In the genomic region with DNA sequence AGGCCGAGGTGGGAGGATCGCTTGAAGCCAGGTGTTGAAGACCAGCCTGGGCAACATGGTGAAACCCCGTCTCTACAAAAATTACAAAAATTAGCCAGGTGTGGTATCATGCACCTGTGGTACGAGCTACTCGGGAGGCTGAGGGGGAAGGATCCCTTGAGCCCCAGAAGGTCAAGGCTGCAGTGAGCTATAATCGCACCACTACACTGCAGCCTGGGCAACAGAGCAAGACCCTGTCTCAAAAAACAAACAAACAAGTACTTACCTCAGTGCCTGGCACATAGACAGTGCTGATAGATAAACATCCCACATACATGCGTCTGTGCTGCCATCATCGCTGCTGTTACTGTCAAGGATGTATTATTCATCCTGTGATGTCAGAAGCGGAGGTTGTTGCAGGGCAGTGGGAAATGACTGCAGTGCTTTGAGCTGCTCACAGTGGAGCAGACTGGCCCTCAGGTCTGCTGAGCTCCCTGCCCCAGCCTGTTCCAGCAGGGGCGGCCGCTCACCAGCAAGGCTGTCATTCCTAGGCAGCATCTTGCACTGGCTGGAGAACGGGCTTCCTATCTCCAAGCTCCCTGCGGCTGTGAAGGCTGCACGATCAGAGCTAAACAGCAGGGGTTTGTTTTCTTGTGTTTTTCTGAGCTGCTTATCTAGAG, we compare ENCODE assay signal across 10 cellular contexts. TPM values are rescaled to one million over a fixed set of nuclear protein-coding genes. Genes with fewer than 3 reads are reported as not detected.
DNase-seq lines count a peak whose midpoint lies in the region; ATAC-seq and TF ChIP-seq lines count a peak whose summit lies in the region.
"Had no signal": no experiment of that assay in that cellular context is flagged by ENCODE, and none has a peak within 500 bp of the region (broad histone marks: within the 10 kb centered on the region; RNA-seq: fewer than 3 reads in every experiment).

No MANE protein-coding gene starts in this region.

- no peaks in the 10 kb centered on the region for H3K27me3 ChIP-seq in right cardiac atrium (ENCODE audit: control insufficient read depth, insufficient read depth)

- H3K27ac ChIP-seq in right cardiac atrium (ENCODE audit: low read length), result no peak overlapping the region

- no peaks in the 10 kb centered on the region for H3K9me3 Mint-ChIP-seq in activated CD4-positive, alpha-beta T cell treated with anti-CD3 and anti-CD28 coated beads for 36 hours (ENCODE audit: low read depth)
- H3K9me3 Mint-ChIP-seq in WTC11, result no peaks in the 10 kb centered on the region
- H3K9me3 Mint-ChIP-seq in stimulated activated naive CD8-positive, alpha-beta T cell treated with anti-CD3 and anti-CD28 coated beads, Interleukin-15, Interleukin-2, amounts not matched to agents 100 ng/mL and 50 ng/mL, for 24 hours, result no peaks in the 10 kb centered on the region

- TF ChIP-seq CTCF in WTC11 (IDR thresholded peaks at IDR 0.05), result no peak

- intact Hi-C loops in activated CD4-positive, alpha-beta T cell treated with anti-CD3 and anti-CD28 coated beads for 36 hours (cut with DNase I, micrococcal nuclease), result no loop called here
- intact Hi-C loops in right cardiac atrium (cut with DNase I), result no loop called here

- POLR2A ChIA-PET in activated CD4-positive, alpha-beta T cell treated with anti-CD3 and anti-CD28 coated beads for 36 hours (lab: Charles Lee), result interaction anchor here (0.6 to 0.8 kb wide), 3 partner anchors 8 to 80 kb away, joined by 3 to 7 read pairs (median 3); no protein-coding TSS in a partner anchor
- POLR2A ChIA-PET in WTC11 (lab: Charles Lee), result no interaction called here

- no peak overlapping the region for H3K4me3 ChIP-seq in right cardiac atrium (ENCODE audit: low read length)

- no peaks in the 10 kb centered on the region for H3K27me3 Mint-ChIP-seq in activated CD4-positive, alpha-beta T cell treated with anti-CD3 and anti-CD28 coated beads for 36 hours
- H3K27me3 Mint-ChIP-seq in WTC11 (ENCODE audit: low read depth), result peaks cover 49% of the 10 kb centered on the region
- H3K27me3 Mint-ChIP-seq in stimulated activated naive CD8-positive, alpha-beta T cell treated with anti-CD3 and anti-CD28 coated beads, Interleukin-15, Interleukin-2, amounts not matched to agents 100 ng/mL and 50 ng/mL, for 24 hours, result no peaks in the 10 kb centered on the region
- H3K27me3 Mint-ChIP-seq: B cell had no signal

- no peaks in the 10 kb centered on the region for H3K9me3 ChIP-seq in right cardiac atrium (ENCODE audit: control insufficient read depth, low read length)

- 67% methylated on average over 14 of the region's 14 CpGs for WGBS in right cardiac atrium

- ATAC-seq in activated CD4-positive, alpha-beta T cell treated with anti-CD3 and anti-CD28 coated beads for 36 hours, result peak; percentile 97
- peak; percentile 64 for ATAC-seq in WTC11
- ATAC-seq in right cardiac atrium, result peak; percentile 35 to 69
- ATAC-seq in HG03457 (IDR thresholded peaks at IDR 0.05; ENCODE audit: unreplicated experiment), result no peak

- no peaks in the 10 kb centered on the region for H3K36me3 Mint-ChIP-seq in activated CD4-positive, alpha-beta T cell treated with anti-CD3 and anti-CD28 coated beads for 36 hours (ENCODE audit: low read depth)
- H3K36me3 Mint-ChIP-seq in WTC11, result no peaks in the 10 kb centered on the region
- H3K36me3 Mint-ChIP-seq in stimulated activated naive CD8-positive, alpha-beta T cell treated with anti-CD3 and anti-CD28 coated beads, Interleukin-15, Interleukin-2, amounts not matched to agents 100 ng/mL and 50 ng/mL, for 24 hours (ENCODE audit: low read depth), result peaks cover 4% of the 10 kb centered on the region

- peak overlapping the region; percentile 64 for H3K27ac Mint-ChIP-seq in activated CD4-positive, alpha-beta T cell treated with anti-CD3 and anti-CD28 coated beads for 36 hours
- H3K27ac Mint-ChIP-seq in WTC11, result no peak overlapping the region
- H3K27ac Mint-ChIP-seq in stimulated activated naive CD8-positive, alpha-beta T cell treated with anti-CD3 and anti-CD28 coated beads, Interleukin-15, Interleukin-2, amounts not matched to agents 100 ng/mL and 50 ng/mL, for 24 hours, result peak overlapping the region; percentile 31
- H3K27ac Mint-ChIP-seq: B cell had no signal

- H3K4me1 ChIP-seq in right cardiac atrium (ENCODE audit: control insufficient read depth, insufficient read depth, low read length), result peaks cover 18% of the 10 kb centered on the region

- peak; percentile 58 for DNase-seq in activated CD4-positive, alpha-beta T cell treated with anti-CD3 and anti-CD28 coated beads for 36 hours
- no peak for DNase-seq in activated CD4-positive, alpha-beta T cell treated with anti-CD3 and anti-CD28 coated beads, Interleukin-2, amount 50 U/mL, for 4 hours
- DNase-seq in WTC11 (ENCODE audit: low spot score), result peak; percentile 35
- peak in 2 of 3 donors; percentile 24 to 55 for DNase-seq in right cardiac atrium
- DNase-seq in DMS79 (lab: John Stamatoyannopoulos, UW), result no peak
- DNase-seq in NCI-H1417 treated with DMSO at 0.1 percent for 48 hours (lab: John Stamatoyannopoulos, UW), result no peak
- DNase-seq: NCI-H1436 had no signal

- no peak overlapping the region for H3K4me3 Mint-ChIP-seq in activated CD4-positive, alpha-beta T cell treated with anti-CD3 and anti-CD28 coated beads for 36 hours
- H3K4me3 Mint-ChIP-seq in WTC11, result no peak overlapping the region
- H3K4me3 Mint-ChIP-seq in stimulated activated naive CD8-positive, alpha-beta T cell treated with anti-CD3 and anti-CD28 coated beads, Interleukin-15, Interleukin-2, amounts not matched to agents 100 ng/mL and 50 ng/mL, for 24 hours, result no peak overlapping the region
- H3K4me3 Mint-ChIP-seq: B cell had no signal

- peaks cover 37% of the 10 kb centered on the region for H3K4me1 Mint-ChIP-seq in activated CD4-positive, alpha-beta T cell treated with anti-CD3 and anti-CD28 coated beads for 36 hours
- H3K4me1 Mint-ChIP-seq in WTC11, result peaks cover 23% of the 10 kb centered on the region
- peaks cover 51% of the 10 kb centered on the region for H3K4me1 Mint-ChIP-seq in stimulated activated naive CD8-positive, alpha-beta T cell treated with anti-CD3 and anti-CD28 coated beads, Interleukin-15, Interleukin-2, amounts not matched to agents 100 ng/mL and 50 ng/mL, for 24 hours (ENCODE audit: low read depth)

- CTCF ChIA-PET in activated CD4-positive, alpha-beta T cell treated with anti-CD3 and anti-CD28 coated beads for 36 hours (lab: Charles Lee), result interaction anchor here (0.9 to 1.8 kb wide), 2 partner anchors 53 kb away, joined by 3 to 5 read pairs; no protein-coding TSS in a partner anchor
- CTCF ChIA-PET in WTC11 (lab: Charles Lee), result interaction anchor here (1.0 kb wide), 2 partner anchors 24 to 92 kb away, joined by 4 to 5 read pairs; no protein-coding TSS in a partner anchor

TF ChIP-seq in WTC11, 78 proteins besides CTCF, POLR2A, EP300 and RAD21:
- TF ChIP-seq ZNF121 (CRISPR knock-in tag; IDR thresholded peaks at IDR 0.05), result peak; percentile 76
- TF ChIP-seq, protein P1, sequence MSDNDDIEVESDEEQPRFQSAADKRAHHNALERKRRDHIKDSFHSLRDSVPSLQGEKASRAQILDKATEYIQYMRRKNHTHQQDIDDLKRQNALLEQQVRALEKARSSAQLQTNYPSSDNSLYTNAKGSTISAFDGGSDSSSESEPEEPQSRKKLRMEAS (CRISPR knock-in tag; IDR thresholded peaks at IDR 0.05), result no peak
TF ChIP-seq in WTC11: peak in this region for 1.

RNA-seq across cellular contexts. Expression of a gene that starts 18.6 kb away (rescaled TPM):
- total RNA-seq in activated CD4-positive, alpha-beta T cell treated with anti-CD3 and anti-CD28 coated beads for 36 hours, result 10 to 100 TPM; 30.0 to 33.9 TPM
- total RNA-seq in WTC11 (2021), result 17.1 to 21.9 TPM (median 17.2 TPM) in 3 replicates
- total RNA-seq in right cardiac atrium, result 10 to 100 TPM; 15.4 to 22.4 (median 20.3) TPM
- 10.9 TPM for polyA plus RNA-seq in right cardiac atrium

Comparison
In these comparisons a context has a peak if more than half of its experiments do, and no peak if none do; other contexts are left out.
1. DNase-seq: peak in activated CD4-positive, alpha-beta T cell treated with anti-CD3 and anti-CD28 coated beads for 36 hours (single experiment), WTC11 (single experiment) and right cardiac atrium (2 of 3); none in activated CD4-positive, alpha-beta T cell treated with anti-CD3 and anti-CD28 coated beads, Interleukin-2, amount 50 U/mL, for 4 hours (0 of 2), DMS79 (single experiment) and NCI-H1417 treated with DMSO at 0.1 percent for 48 hours (single experiment).